ENCODE assay signal across 9 cellular contexts in genomic region chr17:48587276-48588073, GRCh38. TPM values are rescaled to one million over a fixed set of nuclear protein-coding genes. Genes with fewer than 3 reads are reported as not detected.
DNase-seq lines count a peak whose midpoint lies in the region; ATAC-seq, FAIRE-seq and TF ChIP-seq lines count a peak whose summit lies in the region.
"Had no signal": no experiment of that assay in that cellular context is flagged by ENCODE, and none has a peak within 500 bp of the region (broad histone marks: within the 10 kb centered on the region; RNA-seq: fewer than 3 reads in every experiment).

No MANE protein-coding gene starts in this region.

- H3K4me3 ChIP-seq in Panc1 (ENCODE audit: low read depth in 2 of 2, low read length in 2 of 2) (peak overlapping the region; percentile 70 to 99), kidney (ENCODE audit: low read length in 2 of 2) (peak overlapping the region; percentile 88 to 93), upper lobe of left lung (peak overlapping the region in 2 of 4 donors; percentile 54 to 61), Karpas-422 (ENCODE audit: low read length) (no peak overlapping the region)

- no peaks in the 10 kb centered on the region for H3K27me3 ChIP-seq in Panc1 (ENCODE audit: control insufficient read depth, insufficient read depth, low read length)
- peaks cover 0 to 45% (median 20%) of the 10 kb centered on the region in 4 donors for H3K27me3 ChIP-seq in upper lobe of left lung
- peaks cover 4% of the 10 kb centered on the region; the same call in 1 of the 2 replicates for H3K27me3 ChIP-seq in Karpas-422 (ENCODE audit: low read length)

- H3K4me1 ChIP-seq in Panc1 (ENCODE audit: control insufficient read depth, insufficient read depth, low read length): peaks cover 79% of the 10 kb centered on the region
- H3K4me1 ChIP-seq in kidney (ENCODE audit: control insufficient read depth in 1 of 2, insufficient read depth in 1 of 2, low read depth in 1 of 2, low read length in 2 of 2): peaks cover 16 to 31% of the 10 kb centered on the region in 2 donors
- H3K4me1 ChIP-seq in upper lobe of left lung: peaks cover 25 to 46% (median 31%) of the 10 kb centered on the region in 4 donors
- peaks cover 15% of the 10 kb centered on the region for H3K4me1 ChIP-seq in Karpas-422 (ENCODE audit: low read length)

- H3K9me3 Mint-ChIP-seq in activated naive CD4-positive, alpha-beta T cell treated with anti-CD3 and anti-CD28 coated beads, Interleukin-2, amount 10 ng/mL, durations not matched to agents 7 days and 5 days: no peaks in the 10 kb centered on the region
- no peaks in the 10 kb centered on the region for H3K9me3 Mint-ChIP-seq in activated naive CD4-positive, alpha-beta T cell treated with anti-CD3 and anti-CD28 coated beads for 36 hours
- no peaks in the 10 kb centered on the region for H3K9me3 Mint-ChIP-seq in MCF 10A (ENCODE audit: unreplicated experiment)

- WGBS in upper lobe of left lung, 2 donors: 23 to 24% methylated on average over 4 to 5 of the region's 5 CpGs

- POLR2A ChIA-PET in Panc1 (lab: Charles Lee) (interaction anchor here (0.5 to 2.0 kb wide), 10 partner anchors 9 to 110 kb away, joined by 3 to 7 read pairs (median 4); no protein-coding TSS in a partner anchor), MCF 10A (lab: Yijun Ruan, JAX) (interaction anchor here (0.6 to 0.9 kb wide), 4 partner anchors 72 to 311 kb away, joined by 3 to 5 read pairs (median 3); no protein-coding TSS in a partner anchor)

- FAIRE-seq in kidney (lab: Jason Lieb, UNC): no peak

- no peak overlapping the region for H2AFZ ChIP-seq in Karpas-422 (ENCODE audit: low read length)

- H3K9me3 ChIP-seq in Panc1 (ENCODE audit: control insufficient read depth, insufficient read depth, low read depth, low read length) (no peaks in the 10 kb centered on the region), kidney (ENCODE audit: control insufficient read depth in 1 of 2, low read length in 2 of 2) (no peaks in the 10 kb centered on the region), upper lobe of left lung (no peaks in the 10 kb centered on the region), Karpas-422 (ENCODE audit: low read length) (no peaks in the 10 kb centered on the region)

- H3K36me3 ChIP-seq in Panc1 (ENCODE audit: control insufficient read depth, insufficient read depth, low read length) (no peaks in the 10 kb centered on the region), kidney (ENCODE audit: control insufficient read depth in 1 of 2, insufficient read depth in 2 of 2, low read length in 2 of 2) (no peaks in the 10 kb centered on the region), upper lobe of left lung (no peaks in the 10 kb centered on the region), Karpas-422 (ENCODE audit: insufficient read depth, low read length) (no peaks in the 10 kb centered on the region)

- TF ChIP-seq EP300 in upper lobe of left lung (IDR thresholded peaks at IDR 0.05): no peak

- no peak overlapping the region for H3K27ac Mint-ChIP-seq in activated naive CD4-positive, alpha-beta T cell treated with anti-CD3 and anti-CD28 coated beads, Interleukin-2, amount 10 ng/mL, durations not matched to agents 7 days and 5 days
- no peak overlapping the region for H3K27ac Mint-ChIP-seq in activated naive CD4-positive, alpha-beta T cell treated with anti-CD3 and anti-CD28 coated beads for 36 hours
- H3K27ac Mint-ChIP-seq in MCF 10A (ENCODE audit: low read depth, unreplicated experiment): no peak overlapping the region

- CTCF ChIA-PET in activated naive CD4-positive, alpha-beta T cell treated with anti-CD3 and anti-CD28 coated beads, Interleukin-2, amount 10 ng/mL, durations not matched to agents 7 days and 5 days (lab: Charles Lee): interaction anchor here (0.8 to 2.7 kb wide), 12 partner anchors 9 to 328 kb away, joined by 3 to 10 read pairs (median 4); no protein-coding TSS in a partner anchor
- CTCF ChIA-PET in activated naive CD4-positive, alpha-beta T cell treated with anti-CD3 and anti-CD28 coated beads for 36 hours (lab: Charles Lee): interaction anchor here (0.6 to 3.2 kb wide), 15 partner anchors 14 to 328 kb away, joined by 3 to 14 read pairs (median 5); no protein-coding TSS in a partner anchor
- CTCF ChIA-PET in Panc1 (lab: Charles Lee) (interaction anchor here (0.6 to 2.0 kb wide), 10 partner anchors 18 to 428 kb away, joined by 3 to 8 read pairs (median 4); partner anchors contain the start of gene HOXB8), MCF 10A (lab: Yijun Ruan, JAX) (interaction anchor here (0.7 to 1.3 kb wide), 9 partner anchors 9 to 371 kb away, joined by 3 to 6 read pairs (median 3); no protein-coding TSS in a partner anchor)

- no peak for DNase-seq in activated naive CD4-positive, alpha-beta T cell treated with anti-CD3 and anti-CD28 coated beads, Interleukin-2, amount 10 ng/mL, durations not matched to agents 7 days and 5 days
- no peak for DNase-seq in activated naive CD4-positive, alpha-beta T cell treated with anti-CD3 and anti-CD28 coated beads for 36 hours
- DNase-seq in Panc1 (ENCODE audit: low read depth, low spot score) (no peak), kidney (no peak), upper lobe of left lung (no peak), Karpas-422 (no peak), MCF 10A (ENCODE audit: unreplicated experiment) (no peak), NCI-H128 (lab: John Stamatoyannopoulos, UW; ENCODE audit: unreplicated experiment) (no peak)
- DNase-seq: C1 segment of cervical spinal cord had no signal

- BruUV-seq in Panc1 (replicated peaks; lab: Mats Ljungman, UMichigan) (TSS peak; percentile 4), MCF 10A (replicated peaks; lab: Mats Ljungman, UMichigan) (no TSS peak)

- H3K4me2 ChIP-seq in Karpas-422 (ENCODE audit: low read depth, low read length, poor library complexity, severe bottlenecking): no peak overlapping the region

- intact Hi-C loops in activated naive CD4-positive, alpha-beta T cell treated with anti-CD3 and anti-CD28 coated beads for 36 hours (cut with micrococcal nuclease): no loop called here
- intact Hi-C loops in Panc1 (cut with micrococcal nuclease; ENCODE audit: unreplicated experiment): no loop called here
- intact Hi-C loops in kidney (cut with DNase I): no loop called here
- intact Hi-C loops in MCF 10A (cut with micrococcal nuclease): no loop called here

- peaks cover 66% of the 10 kb centered on the region for H3K4me1 Mint-ChIP-seq in activated naive CD4-positive, alpha-beta T cell treated with anti-CD3 and anti-CD28 coated beads, Interleukin-2, amount 10 ng/mL, durations not matched to agents 7 days and 5 days
- peaks cover 25% of the 10 kb centered on the region for H3K4me1 Mint-ChIP-seq in activated naive CD4-positive, alpha-beta T cell treated with anti-CD3 and anti-CD28 coated beads for 36 hours (ENCODE audit: low read depth)
- peaks cover 14% of the 10 kb centered on the region for H3K4me1 Mint-ChIP-seq in MCF 10A (ENCODE audit: insufficient read depth, unreplicated experiment)

- no peak for TF ChIP-seq POLR2A in upper lobe of left lung (IDR thresholded peaks at IDR 0.05)

- no peaks in the 10 kb centered on the region for H3K36me3 Mint-ChIP-seq in activated naive CD4-positive, alpha-beta T cell treated with anti-CD3 and anti-CD28 coated beads, Interleukin-2, amount 10 ng/mL, durations not matched to agents 7 days and 5 days
- no peaks in the 10 kb centered on the region for H3K36me3 Mint-ChIP-seq in activated naive CD4-positive, alpha-beta T cell treated with anti-CD3 and anti-CD28 coated beads for 36 hours (ENCODE audit: low read depth)
- H3K36me3 Mint-ChIP-seq in MCF 10A (ENCODE audit: insufficient read depth, unreplicated experiment): no peaks in the 10 kb centered on the region

- no peaks in the 10 kb centered on the region for H4K20me1 ChIP-seq in Karpas-422 (ENCODE audit: insufficient read depth, low read depth, low read length)

- peak overlapping the region; percentile 99 for H3K27ac ChIP-seq in Panc1 (ENCODE audit: low read length)
- peak overlapping the region; percentile 93 to 98 for H3K27ac ChIP-seq in kidney (ENCODE audit: low read depth in 2 of 2, low read length in 2 of 2)
- H3K27ac ChIP-seq in upper lobe of left lung: peak overlapping the region; percentile 66 to 90 (median 90)
- no peak overlapping the region for H3K27ac ChIP-seq in Karpas-422 (ENCODE audit: low read length)

- peak; percentile 14 for ATAC-seq in Panc1
- no peak for ATAC-seq in upper lobe of left lung (ENCODE audit: low FRiP score in 2 of 2)

- no peaks in the 10 kb centered on the region for H3K9me2 ChIP-seq in Karpas-422 (replicated peaks; ENCODE audit: insufficient read depth, low read length)

- in situ Hi-C loops in Panc1 (cut with HindIII; ENCODE audit: low pct_unique_long_range_greater_than_20kb, low sequenced_read_pairs): no loop called here

- H3K4me3 Mint-ChIP-seq in activated naive CD4-positive, alpha-beta T cell treated with anti-CD3 and anti-CD28 coated beads, Interleukin-2, amount 10 ng/mL, durations not matched to agents 7 days and 5 days: peak overlapping the region; percentile 27
- no peak overlapping the region for H3K4me3 Mint-ChIP-seq in activated naive CD4-positive, alpha-beta T cell treated with anti-CD3 and anti-CD28 coated beads for 36 hours
- no peak overlapping the region for H3K4me3 Mint-ChIP-seq in MCF 10A (ENCODE audit: unreplicated experiment)

- peak overlapping the region; percentile 86 to 95 for H3K9ac ChIP-seq in kidney (ENCODE audit: low read length in 2 of 2)
- H3K9ac ChIP-seq in Karpas-422 (ENCODE audit: low read length): no peak overlapping the region

- H3K27me3 Mint-ChIP-seq in activated naive CD4-positive, alpha-beta T cell treated with anti-CD3 and anti-CD28 coated beads, Interleukin-2, amount 10 ng/mL, durations not matched to agents 7 days and 5 days: peaks cover 100% of the 10 kb centered on the region
- peaks cover 92% of the 10 kb centered on the region for H3K27me3 Mint-ChIP-seq in activated naive CD4-positive, alpha-beta T cell treated with anti-CD3 and anti-CD28 coated beads for 36 hours (ENCODE audit: low read depth)
- H3K27me3 Mint-ChIP-seq in MCF 10A (ENCODE audit: insufficient read depth, unreplicated experiment): peaks cover 28% of the 10 kb centered on the region

- H3K79me2 ChIP-seq in Karpas-422 (ENCODE audit: low read length): no peaks in the 10 kb centered on the region

- TF ChIP-seq CTCF in Panc1 (IDR thresholded peaks at IDR 0.05): no peak
- TF ChIP-seq CTCF in kidney (IDR thresholded peaks at IDR 0.05; ENCODE audit: borderline replicate concordance, extremely low read depth, insufficient read depth): no peak
- no peak for TF ChIP-seq CTCF in upper lobe of left lung (IDR thresholded peaks at IDR 0.05)
- no peak for TF ChIP-seq CTCF in MCF 10A (IDR thresholded peaks at IDR 0.05; ENCODE audit: unreplicated experiment)

RNA-seq across cellular contexts. Expression of gene HOXB3, which starts 2.6 kb away (rescaled TPM):
- total RNA-seq in activated naive CD4-positive, alpha-beta T cell treated with anti-CD3 and anti-CD28 coated beads for 36 hours: 1 to 10 TPM; 2.0 TPM
- total RNA-seq in Panc1 (2021; ENCODE audit: unreplicated experiment) (127 TPM), kidney (99.0 TPM), upper lobe of left lung (10 to 100 TPM in 2 of 6 donors, 1 to 10 TPM in 4; 2.9 to 12.6 (median 7.9) TPM), MCF 10A (2022) (0.79 and 0.88 TPM in 2 replicates)
- 113 TPM for polyA plus RNA-seq in Panc1 (2012; ENCODE audit: insufficient read length)
- 12.1 TPM for polyA plus RNA-seq in kidney (ENCODE audit: insufficient read depth, low read depth, low replicate concordance)
- 0.97 and 6.6 TPM in 2 replicates for total RNA-seq in Karpas-422 (2014; rRNA removed; shearing (Covaris generic); ENCODE audit: low replicate concordance)

RNA-seq across cellular contexts. Expression of gene HOXB5, which starts 6.1 kb away (rescaled TPM):
- total RNA-seq in activated naive CD4-positive, alpha-beta T cell treated with anti-CD3 and anti-CD28 coated beads for 36 hours: not detected
- total RNA-seq in Panc1 (2021; ENCODE audit: unreplicated experiment) (67.2 TPM), kidney (27.0 TPM), upper lobe of left lung (1 to 10 TPM in 4 of 6 donors, under 1 TPM in 2; 0.39 to 5.0 (median 1.5) TPM), MCF 10A (2022) (not detected in 2 replicates)
- 64.4 TPM for polyA plus RNA-seq in Panc1 (2012; ENCODE audit: insufficient read length)
- 12.3 TPM for polyA plus RNA-seq in kidney (ENCODE audit: insufficient read depth, low read depth, low replicate concordance)
- total RNA-seq in Karpas-422 (2014; rRNA removed; shearing (Covaris generic); ENCODE audit: low replicate concordance): not detected in 2 replicates

RNA-seq across cellular contexts. Expression of gene HOXB4, which starts 9.3 kb away (rescaled TPM):
- 1 to 10 TPM; 2.3 to 2.5 TPM for total RNA-seq in activated naive CD4-positive, alpha-beta T cell treated with anti-CD3 and anti-CD28 coated beads for 36 hours
- total RNA-seq in Panc1 (2021; ENCODE audit: unreplicated experiment) (27.9 TPM), kidney (22.6 TPM), upper lobe of left lung (1 to 10 TPM in 4 of 6 donors, under 1 TPM in 2; 0.61 to 5.6 (median 2.0) TPM), MCF 10A (2022) (0.21 and 0.44 TPM in 2 replicates)
- polyA plus RNA-seq in Panc1 (2012; ENCODE audit: insufficient read length): 19.4 TPM
- polyA plus RNA-seq in kidney (ENCODE audit: insufficient read depth, low read depth, low replicate concordance): 4.4 TPM
- 4.3 and 6.6 TPM in 2 replicates for total RNA-seq in Karpas-422 (2014; rRNA removed; shearing (Covaris generic); ENCODE audit: low replicate concordance)

RNA-seq across cellular contexts. Expression of gene HOXB6, which starts 17.3 kb away (rescaled TPM):
- total RNA-seq in activated naive CD4-positive, alpha-beta T cell treated with anti-CD3 and anti-CD28 coated beads for 36 hours: not detected
- total RNA-seq in Panc1 (2021; ENCODE audit: unreplicated experiment) (196 TPM), kidney (90.2 TPM), upper lobe of left lung (10 to 100 TPM in 2 of 6 donors, 1 to 10 TPM in 4; 1.1 to 11.3 (median 7.0) TPM), MCF 10A (2022) (0.37 TPM in 1 of 2 replicates, not detected in the other)
- polyA plus RNA-seq in Panc1 (2012; ENCODE audit: insufficient read length): 167 TPM
- 44.0 TPM for polyA plus RNA-seq in kidney (ENCODE audit: insufficient read depth, low read depth, low replicate concordance)
- total RNA-seq in Karpas-422 (2014; rRNA removed; shearing (Covaris generic); ENCODE audit: low replicate concordance): 0.48 and 0.65 TPM in 2 replicates

RNA-seq across cellular contexts. Expression of gene HOXB7, which starts 23.3 kb away (rescaled TPM):
- under 1 TPM in 1 of 2 experiments, not detected in 1; 0.29 TPM for total RNA-seq in activated naive CD4-positive, alpha-beta T cell treated with anti-CD3 and anti-CD28 coated beads for 36 hours
- total RNA-seq in Panc1 (2021; ENCODE audit: unreplicated experiment) (44.0 TPM), kidney (45.4 TPM), upper lobe of left lung (1 to 10 TPM in 5 of 6 donors, not detected in 1; 1.1 to 3.7 (median 1.3) TPM), MCF 10A (2022) (not detected in 2 replicates)
- polyA plus RNA-seq in Panc1 (2012; ENCODE audit: insufficient read length): 36.5 TPM
- 49.6 TPM for polyA plus RNA-seq in kidney (ENCODE audit: insufficient read depth, low read depth, low replicate concordance)
- total RNA-seq in Karpas-422 (2014; rRNA removed; shearing (Covaris generic); ENCODE audit: low replicate concordance): 9.7 and 12.1 TPM in 2 replicates
